In the genomic region with DNA sequence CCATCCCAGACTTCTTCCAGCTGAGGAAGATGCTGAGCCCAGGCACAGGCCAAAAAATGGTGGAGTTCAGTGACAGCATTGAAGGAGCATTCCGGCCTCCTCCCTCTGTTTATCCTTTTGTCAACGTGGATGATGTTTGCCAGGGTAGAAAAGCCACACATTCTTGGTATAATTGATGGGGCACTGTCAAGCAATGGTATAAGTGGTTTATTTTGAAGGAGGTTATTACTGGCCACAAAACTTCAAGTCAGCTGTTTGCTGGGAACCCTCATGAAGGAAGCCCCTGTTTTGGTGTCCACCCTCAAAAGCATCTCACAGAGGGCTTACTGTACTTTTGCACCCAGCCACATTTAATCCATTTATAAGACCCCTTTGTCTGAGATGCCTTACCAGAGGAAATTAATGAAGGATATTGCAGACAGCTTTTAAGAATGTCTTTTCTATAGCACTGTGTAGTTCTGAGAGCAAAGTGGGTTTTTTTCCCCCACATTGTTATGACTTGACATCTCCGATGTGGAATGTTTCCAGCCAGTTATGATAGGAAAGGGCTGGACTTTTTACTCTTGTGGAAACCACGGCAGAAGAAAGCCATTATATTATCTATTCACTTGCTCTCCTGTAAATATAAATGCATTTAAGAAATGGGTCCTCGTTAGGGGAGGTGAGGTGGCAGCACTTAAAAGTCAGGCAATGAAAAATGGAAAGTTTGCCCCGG, we compare ENCODE assay signal across 1 cellular context.
TF ChIP-seq lines count a peak whose summit lies in the region.

No MANE protein-coding gene starts in this region.

TF ChIP-seq in IMR-90, 13 proteins besides CTCF, POLR2A, EP300 and RAD21:
- TF ChIP-seq, protein P1, sequence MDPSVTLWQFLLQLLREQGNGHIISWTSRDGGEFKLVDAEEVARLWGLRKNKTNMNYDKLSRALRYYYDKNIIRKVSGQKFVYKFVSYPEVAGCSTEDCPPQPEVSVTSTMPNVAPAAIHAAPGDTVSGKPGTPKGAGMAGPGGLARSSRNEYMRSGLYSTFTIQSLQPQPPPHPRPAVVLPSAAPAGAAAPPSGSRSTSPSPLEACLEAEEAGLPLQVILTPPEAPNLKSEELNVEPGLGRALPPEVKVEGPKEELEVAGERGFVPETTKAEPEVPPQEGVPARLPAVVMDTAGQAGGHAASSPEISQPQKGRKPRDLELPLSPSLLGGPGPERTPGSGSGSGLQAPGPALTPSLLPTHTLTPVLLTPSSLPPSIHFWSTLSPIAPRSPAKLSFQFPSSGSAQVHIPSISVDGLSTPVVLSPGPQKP (IDR thresholded peaks at IDR 0.05; ENCODE audit: borderline replicate concordance, low read depth, low read length) = no peak
- TF ChIP-seq MAFK (IDR thresholded peaks at IDR 0.05; ENCODE audit: low read depth, low read length) (no peak), FOS (IDR thresholded peaks at IDR 0.05; ENCODE audit: low read depth, low read length) (no peak), RFX5 (IDR thresholded peaks at IDR 0.05; ENCODE audit: low read depth, low read length) (no peak), CEBPB (IDR thresholded peaks at IDR 0.05; ENCODE audit: low read depth, low read length) (no peak), MXI1 (IDR thresholded peaks at IDR 0.05; ENCODE audit: borderline replicate concordance, low read depth, low read length) (no peak), RCOR1 (IDR thresholded peaks at IDR 0.05; ENCODE audit: insufficient replicate concordance, low read length) (no peak), CHD1 (IDR thresholded peaks at IDR 0.05; ENCODE audit: low read depth, low read length) (no peak), BHLHE40 (IDR thresholded peaks at IDR 0.05; ENCODE audit: low read depth, low read length) (no peak), MAZ (IDR thresholded peaks at IDR 0.05; ENCODE audit: borderline replicate concordance, low read depth, low read length) (no peak), SMC3 (IDR thresholded peaks at IDR 0.05; ENCODE audit: low read depth, low read length) (no peak), NFE2L2 (IDR thresholded peaks at IDR 0.05; ENCODE audit: low read depth, low read length) (no peak)
- TF ChIP-seq, protein P2, sequence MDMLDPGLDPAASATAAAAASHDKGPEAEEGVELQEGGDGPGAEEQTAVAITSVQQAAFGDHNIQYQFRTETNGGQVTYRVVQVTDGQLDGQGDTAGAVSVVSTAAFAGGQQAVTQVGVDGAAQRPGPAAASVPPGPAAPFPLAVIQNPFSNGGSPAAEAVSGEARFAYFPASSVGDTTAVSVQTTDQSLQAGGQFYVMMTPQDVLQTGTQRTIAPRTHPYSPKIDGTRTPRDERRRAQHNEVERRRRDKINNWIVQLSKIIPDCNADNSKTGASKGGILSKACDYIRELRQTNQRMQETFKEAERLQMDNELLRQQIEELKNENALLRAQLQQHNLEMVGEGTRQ (IDR thresholded peaks at IDR 0.05; ENCODE audit: low read depth, low read length) = no peak
